In genomic region chr10:101018118-101018599, GRCh38 we compare ENCODE assay signal across 10 cellular contexts. TPM values are rescaled to one million over a fixed set of nuclear protein-coding genes. Genes with fewer than 3 reads are reported as not detected.
DNase-seq lines count a peak whose midpoint lies in the region; ATAC-seq and TF ChIP-seq lines count a peak whose summit lies in the region.
"Had no signal": no experiment of that assay in that cellular context is flagged by ENCODE, and none has a peak within 500 bp of the region (broad histone marks: within the 10 kb centered on the region; RNA-seq: fewer than 3 reads in every experiment).

No MANE protein-coding gene starts in this region.

- H3K23ac ChIP-seq in trophoblast cell (ENCODE audit: low read length), result no peak overlapping the region

- H3K9ac ChIP-seq in OCI-LY3 (ENCODE audit: low read length) (peak overlapping the region; percentile 39; the same call in 1 of the 2 replicates), trophoblast cell (ENCODE audit: low read length) (no peak overlapping the region)

- H2BK5ac ChIP-seq in trophoblast cell (ENCODE audit: low read depth, low read length, poor library complexity), result no peak overlapping the region

- WGBS in trophoblast cell (ENCODE audit: extremely low coverage, insufficient coverage, insufficient read length), result no CpG with 5 or more reads among the region's 20 CpGs

- peak overlapping the region; percentile 68 for H3K4me3 ChIP-seq in OCI-LY3 (ENCODE audit: low read length)
- no peak overlapping the region for H3K4me3 ChIP-seq in trophoblast cell (ENCODE audit: low read depth, low read length)
- H3K4me3 ChIP-seq in vagina, result no peak overlapping the region
- H3K4me3 ChIP-seq: tibial artery had no signal

- no peak overlapping the region for H2BK12ac ChIP-seq in trophoblast cell (ENCODE audit: low read length)

- ATAC-seq in GM19455 (IDR thresholded peaks at IDR 0.05; ENCODE audit: unreplicated experiment), result no peak

- H3K18ac ChIP-seq in trophoblast cell (ENCODE audit: low read length), result no peak overlapping the region

- peak overlapping the region; percentile 64 for H3K4me2 ChIP-seq in OCI-LY3 (ENCODE audit: low read length)
- H3K4me2 ChIP-seq in trophoblast cell (ENCODE audit: low read length), result peak overlapping the region; percentile 43

- H3K27ac ChIP-seq in OCI-LY3 (ENCODE audit: low read length) (no peak overlapping the region), trophoblast cell (ENCODE audit: low read depth, low read length) (no peak overlapping the region), vagina (no peak overlapping the region)
- H3K27ac ChIP-seq: neutrophil, tibial artery had no signal

- no peak overlapping the region for H4K8ac ChIP-seq in trophoblast cell (ENCODE audit: low read depth, low read length)

- H4K12ac ChIP-seq in trophoblast cell (ENCODE audit: low read depth, low read length), result no peak overlapping the region

- H2BK120ac ChIP-seq in trophoblast cell (ENCODE audit: insufficient read depth, low read length, poor library complexity), result no peak overlapping the region

- no peaks in the 10 kb centered on the region for H3K79me1 ChIP-seq in trophoblast cell (ENCODE audit: low read length)

- H3K4ac ChIP-seq in trophoblast cell (ENCODE audit: low read depth, low read length), result no peak overlapping the region

- H3K14ac ChIP-seq in trophoblast cell (ENCODE audit: low read length), result no peak overlapping the region

- no peak overlapping the region for H4K91ac ChIP-seq in trophoblast cell (ENCODE audit: low read depth, low read length)

- H3K4me1 ChIP-seq in OCI-LY3 (ENCODE audit: low read length) (peaks cover 9% of the 10 kb centered on the region), trophoblast cell (ENCODE audit: control insufficient read depth in 1 of 2, insufficient read depth in 2 of 2, low read length in 2 of 2) (peaks cover 7 to 13% of the 10 kb centered on the region in 2 experiments), vagina (peaks cover 11% of the 10 kb centered on the region)

- H2AK5ac ChIP-seq in trophoblast cell (ENCODE audit: low read length), result peak overlapping the region; percentile 17

- TF ChIP-seq POLR2A in vagina (IDR thresholded peaks at IDR 0.05), result no peak

- H3K27me3 ChIP-seq in OCI-LY3 (ENCODE audit: low read depth, low read length), result peaks cover 19% of the 10 kb centered on the region
- peaks cover 9% of the 10 kb centered on the region for H3K27me3 ChIP-seq in trophoblast cell (ENCODE audit: insufficient read depth, low read length)
- no peaks in the 10 kb centered on the region for H3K27me3 ChIP-seq in vagina

- H3K36me3 ChIP-seq in OCI-LY3 (replicated peaks; ENCODE audit: low read depth, low read length) (no peaks in the 10 kb centered on the region), trophoblast cell (ENCODE audit: control insufficient read depth in 1 of 2, insufficient read depth in 2 of 2, low read length in 2 of 2) (no peaks in the 10 kb centered on the region), vagina (no peaks in the 10 kb centered on the region)
- H3K36me3 ChIP-seq: neutrophil, tibial artery had no signal

- no peaks in the 10 kb centered on the region for H3K79me2 ChIP-seq in OCI-LY3 (ENCODE audit: low read length)
- no peaks in the 10 kb centered on the region for H3K79me2 ChIP-seq in trophoblast cell (ENCODE audit: control insufficient read depth, insufficient read depth, low read length, poor library complexity)

- H2AFZ ChIP-seq in OCI-LY3 (ENCODE audit: low read depth, low read length) (peak overlapping the region; percentile 73), trophoblast cell (ENCODE audit: insufficient read depth, low read length, poor library complexity) (no peak overlapping the region)

- DNase-seq in NOMO-1 treated with DMSO at 0.1 percent for 48 hours (lab: John Stamatoyannopoulos, UW; ENCODE audit: unreplicated experiment) (peak; percentile 20), NOMO-1 treated with dmso at 0.1 percent for 144 hours (lab: John Stamatoyannopoulos, UW; ENCODE audit: unreplicated experiment) (no peak), germinal center (ENCODE audit: low spot score) (peak; percentile 29), trophoblast cell (peak in 1 of 2 donors; percentile 32), NCI-H128 (lab: John Stamatoyannopoulos, UW; ENCODE audit: unreplicated experiment) (no peak), vagina (ENCODE audit: extremely low spot score in 2 of 2) (no peak)

- TF ChIP-seq CTCF in OCI-LY3 (IDR thresholded peaks at IDR 0.05; ENCODE audit: low read depth, low read length) (no peak), vagina (IDR thresholded peaks at IDR 0.05) (no peak)

- H4K20me1 ChIP-seq in OCI-LY3 (ENCODE audit: insufficient read depth, low read length), result no peaks in the 10 kb centered on the region

- H3K9me3 ChIP-seq in OCI-LY3 (ENCODE audit: insufficient read depth, low read length) (no peaks in the 10 kb centered on the region), trophoblast cell (ENCODE audit: insufficient read depth, low read depth, low read length) (peaks cover 2% of the 10 kb centered on the region), vagina (no peaks in the 10 kb centered on the region)
- H3K9me3 ChIP-seq: neutrophil, tibial artery had no signal

- intact Hi-C loops in vagina (cut with DNase I), result no loop called here

RNA-seq across cellular contexts. Expression of gene PDZD7, which starts 12.8 kb away (rescaled TPM):
- 0.68 and 0.79 TPM in 2 replicates for polyA plus RNA-seq in trophoblast cell (2013)
- 1.5 TPM for total RNA-seq in vagina

RNA-seq across cellular contexts. Expression of gene SFXN3, which starts 12.9 kb away (rescaled TPM):
- 20.6 and 20.8 TPM in 2 replicates for polyA plus RNA-seq in trophoblast cell (2013)
- 95.0 TPM for total RNA-seq in vagina

RNA-seq across cellular contexts. Expression of gene LZTS2, which starts 18.6 kb away (rescaled TPM):
- 57.1 and 58.4 TPM in 2 replicates for polyA plus RNA-seq in trophoblast cell (2013)
- total RNA-seq in vagina, result 99.4 TPM

RNA-seq across cellular contexts. Expression of gene TWNK, which starts 30.8 kb away (rescaled TPM):
- polyA plus RNA-seq in trophoblast cell (2013), result 5.5 TPM in 2 replicates
- total RNA-seq in vagina, result 5.2 TPM

RNA-seq across cellular contexts. Expression of gene MRPL43, which starts 30.9 kb away (rescaled TPM):
- polyA plus RNA-seq in trophoblast cell (2013), result 65.6 and 67.6 TPM in 2 replicates
- total RNA-seq in vagina, result 85.4 TPM

Comparison
In these comparisons a context has a peak if more than half of its experiments do, and no peak if none do; other contexts are left out.
1. DNase-seq: peak in NOMO-1 treated with DMSO at 0.1 percent for 48 hours (single experiment) and germinal center (single experiment); none in NOMO-1 treated with dmso at 0.1 percent for 144 hours (single experiment), NCI-H128 (single experiment) and vagina (0 of 2).